In genomic region chr15:75763635-75764600, GRCh38 we compare ENCODE assay signal across 1 cellular context.
TF ChIP-seq lines count a peak whose summit lies in the region.
"Not testable (repeated sequence)": the region's sequence is repeated elsewhere in the genome, so short reads cannot be mapped to it uniquely, and the experiment has no call there.

No MANE protein-coding gene starts in this region.

TF ChIP-seq in HepG2, 621 proteins besides CTCF, POLR2A, EP300 and RAD21 (continued from another document and continues in another):
- TF ChIP-seq PAXIP1 (CRISPR knock-in tag; conservative IDR thresholded peaks at IDR 0.05) = peak; percentile 97
- peak; percentile 74 for TF ChIP-seq ZNF687 (CRISPR knock-in tag; IDR thresholded peaks at IDR 0.05)
- peak; percentile 35; the same call in 1 of the 2 replicates for TF ChIP-seq RARA (CRISPR knock-in tag; IDR thresholded peaks at IDR 0.05)
- TF ChIP-seq ZFX (CRISPR knock-in tag; IDR thresholded peaks at IDR 0.05; ENCODE audit: low read depth) = peak; percentile 47
- TF ChIP-seq TEAD3 (CRISPR knock-in tag; optimal IDR thresholded peaks at IDR 0.05; ENCODE audit: borderline replicate concordance) = peak; percentile 87
- TF ChIP-seq HNF4G (IDR thresholded peaks at IDR 0.05; ENCODE audit: borderline replicate concordance, low read depth, low read length) = peak; percentile 26; the same call in 1 of the 2 replicates
- TF ChIP-seq HNF4G (CRISPR knock-in tag; IDR thresholded peaks at IDR 0.05; ENCODE audit: borderline replicate concordance, low read depth); CREB1 (IDR thresholded peaks at IDR 0.05); MAZ (CRISPR knock-in tag; IDR thresholded peaks at IDR 0.05; ENCODE audit: low read depth): not testable (repeated sequence)
- peak; percentile 69 for TF ChIP-seq HNF4A (CRISPR knock-in tag; IDR thresholded peaks at IDR 0.05)
- TF ChIP-seq MED1 (CRISPR knock-in tag; IDR thresholded peaks at IDR 0.05) = peak; percentile 56
- TF ChIP-seq HDAC2 (CRISPR knock-in tag; IDR thresholded peaks at IDR 0.05) = peak; percentile 32; the same call in 1 of the 2 replicates
- TF ChIP-seq KDM6A (CRISPR knock-in tag; IDR thresholded peaks at IDR 0.05; ENCODE audit: low read depth) = peak; percentile 59
- TF ChIP-seq ZNF333 (CRISPR knock-in tag; IDR thresholded peaks at IDR 0.05; ENCODE audit: borderline replicate concordance) = peak; percentile 88; the same call in 1 of the 2 replicates
- TF ChIP-seq ZEB1 (IDR thresholded peaks at IDR 0.05; ENCODE audit: insufficient replicate concordance, low read depth) = peak; percentile 37
- TF ChIP-seq FOXP4 (CRISPR knock-in tag; IDR thresholded peaks at IDR 0.05) = 0 out of 2 replicates have a peak, but pooled peaks have one; percentile 22
- peak; percentile 3; the same call in 1 of the 2 replicates for TF ChIP-seq GMEB1 (CRISPR knock-in tag; IDR thresholded peaks at IDR 0.05; ENCODE audit: borderline replicate concordance)
- peak; percentile 41; the same call in 1 of the 2 replicates for TF ChIP-seq CREB1 (CRISPR knock-in tag; IDR thresholded peaks at IDR 0.05)
- TF ChIP-seq PPARG (CRISPR knock-in tag; conservative IDR thresholded peaks at IDR 0.05) = peak; percentile 86
- TF ChIP-seq ZBTB39 (CRISPR knock-in tag; IDR thresholded peaks at IDR 0.05) = 0 out of 2 replicates have a peak, but pooled peaks have one; percentile 1
- peak; percentile 53; the same call in 1 of the 2 replicates for TF ChIP-seq GATAD2A (CRISPR knock-in tag; IDR thresholded peaks at IDR 0.05)
- TF ChIP-seq ZNF280D (CRISPR knock-in tag; IDR thresholded peaks at IDR 0.05) = 0 out of 2 replicates have a peak, but pooled peaks have one; percentile 30
- 0 out of 2 replicates have a peak, but pooled peaks have one; percentile 35 for TF ChIP-seq ZBTB7B (CRISPR knock-in tag; IDR thresholded peaks at IDR 0.05)
- TF ChIP-seq HDAC1 (CRISPR knock-in tag; IDR thresholded peaks at IDR 0.05) = peak; percentile 30; the same call in 1 of the 2 replicates
- peak; percentile 19; the same call in 1 of the 2 replicates for TF ChIP-seq MAZ (IDR thresholded peaks at IDR 0.05; ENCODE audit: borderline replicate concordance, low read depth, low read length)
- TF ChIP-seq POGZ (CRISPR knock-in tag; IDR thresholded peaks at IDR 0.05) = peak; percentile 25; the same call in 1 of the 2 replicates
- peak; percentile 21; the same call in 1 of the 2 replicates for TF ChIP-seq ZNF574 (CRISPR knock-in tag; IDR thresholded peaks at IDR 0.05)
- TF ChIP-seq RXRB (CRISPR knock-in tag; IDR thresholded peaks at IDR 0.05; ENCODE audit: borderline replicate concordance) = peak; percentile 73; the same call in 1 of the 2 replicates
- peak; percentile 28; the same call in 1 of the 2 replicates for TF ChIP-seq ARID5B (CRISPR knock-in tag; IDR thresholded peaks at IDR 0.05)
